8 cellular contexts compared by ENCODE assay signal in the genomic region with DNA sequence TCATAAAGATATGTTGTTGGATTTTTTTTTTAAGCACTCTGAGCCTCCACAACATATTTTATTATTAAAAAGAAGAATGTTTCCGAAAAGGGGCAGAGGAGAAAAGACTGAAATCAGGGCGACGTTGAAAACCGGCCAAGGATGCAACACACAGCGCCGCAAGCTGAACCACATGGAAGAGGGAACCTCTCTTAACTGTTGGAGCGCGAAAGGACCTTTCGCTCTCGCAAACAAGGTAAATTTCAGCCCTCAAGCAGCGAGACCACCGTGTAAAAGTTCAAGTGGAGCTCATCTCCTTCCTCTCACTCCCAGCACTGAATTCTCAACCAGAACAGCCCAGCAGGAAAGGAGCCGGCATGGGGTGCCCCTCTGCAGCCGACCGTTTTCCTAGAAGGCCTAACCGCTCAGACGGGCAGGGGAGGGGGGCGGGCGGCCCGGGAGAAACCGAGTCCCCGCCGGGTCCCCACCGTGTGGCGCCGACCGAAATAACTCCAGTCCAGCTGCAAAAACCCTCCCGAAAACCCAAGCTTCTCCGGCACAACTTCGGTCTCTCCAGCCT. TPM values are rescaled to one million over a fixed set of nuclear protein-coding genes. Genes with fewer than 3 reads are reported as not detected.
A peak's percentile ranks its signal among the peaks of the same experiment; 100 is the strongest.
DNase-seq lines count a peak whose midpoint lies in the region; ATAC-seq and TF ChIP-seq lines count a peak whose summit lies in the region.

No MANE protein-coding gene starts in this region.

- H3K4me3 ChIP-seq in fibroblast of the aortic adventitia (ENCODE audit: low read depth, low read length), result peak overlapping the region; percentile 74

- DNase-seq in DMS53 treated with DMSO at 0.1 percent for 48 hours (lab: John Stamatoyannopoulos, UW; ENCODE audit: unreplicated experiment) (peak; percentile 18), SW480 (ENCODE audit: low spot score) (peak; percentile 13), fibroblast of the aortic adventitia (ENCODE audit: low read depth) (peak; percentile 3), omental fat pad (ENCODE audit: low spot score) (no peak), UCSD-AML1 (lab: John Stamatoyannopoulos, UW; ENCODE audit: unreplicated experiment) (no peak), middle frontal gyrus (ENCODE audit: extremely low spot score, low spot score) (no peak)

- TF ChIP-seq CTCF in fibroblast of the aortic adventitia (IDR thresholded peaks at IDR 0.05; ENCODE audit: insufficient read depth, low read length) (no peak), omental fat pad (IDR thresholded peaks at IDR 0.05) (no peak)

- ATAC-seq in GM19372 (IDR thresholded peaks at IDR 0.05; ENCODE audit: low read depth, unreplicated experiment) (peak; percentile 8), HG03432 (IDR thresholded peaks at IDR 0.05; ENCODE audit: unreplicated experiment) (peak; percentile 15), omental fat pad (ENCODE audit: low FRiP score) (peak; percentile 43)

RNA-seq across cellular contexts. Expression of gene GPR63, which starts 0.6 kb away (rescaled TPM):
- total RNA-seq in fibroblast of the aortic adventitia (ENCODE audit: low replicate concordance) (under 0.01 and 0.27 TPM in 2 replicates), omental fat pad (1 to 10 TPM in 1 of 4 donors, under 1 TPM in 3; 0.47 to 1.7 (median 0.49) TPM)

Comparison
In these comparisons a context has a peak if more than half of its experiments do, and no peak if none do; other contexts are left out.
1. DNase-seq: peak in DMS53 treated with DMSO at 0.1 percent for 48 hours (single experiment), SW480 (single experiment) and fibroblast of the aortic adventitia (single experiment); none in omental fat pad (single experiment), UCSD-AML1 (single experiment) and middle frontal gyrus (single experiment).
2. Peak in every context shown above with its lines, with median percentiles within 50 percentile points of each other: ATAC-seq.